Comparison of ENCODE assay signal across 8 cellular contexts in the genomic region with DNA sequence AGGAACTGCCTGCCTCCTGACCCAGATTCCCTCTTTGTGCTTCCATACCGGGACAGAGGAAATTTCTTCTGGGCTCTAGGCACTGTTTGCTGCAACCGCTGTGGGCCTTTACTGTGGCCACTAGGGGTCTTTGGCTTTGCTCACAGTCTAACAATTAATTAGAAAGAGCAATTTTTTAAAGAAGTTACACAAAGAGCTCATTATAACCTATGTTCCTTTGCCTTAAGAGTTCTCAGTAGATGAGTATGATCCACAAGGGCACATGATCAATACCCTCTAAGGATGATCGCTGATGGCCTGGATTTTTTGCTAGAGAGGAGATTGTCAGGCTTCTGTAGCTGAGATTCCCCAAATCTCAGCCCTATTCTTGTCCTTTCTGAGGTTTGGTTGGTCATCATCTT.
DNase-seq lines count a peak whose midpoint lies in the region; ATAC-seq, FAIRE-seq and TF ChIP-seq lines count a peak whose summit lies in the region.

No MANE protein-coding gene starts in this region.

- H3K27ac ChIP-seq in lower lobe of right lung (no peak overlapping the region), sigmoid colon (no peak overlapping the region)

- in situ Hi-C loops in astrocyte of the spinal cord (cut with HindIII; ENCODE audit: low sequenced_read_pairs) = no loop called here

- DNase-seq in COLO668 (lab: John Stamatoyannopoulos, UW; ENCODE audit: unreplicated experiment) (peak; percentile 0), astrocyte of the spinal cord (ENCODE audit: low read depth, low spot score) (no peak), lower lobe of right lung (no peak), sigmoid colon (no peak), HTR-8/SVneo (ENCODE audit: insufficient read length, low spot score) (no peak), cardiac septum (ENCODE audit: low spot score) (no peak)

- intact Hi-C loops in lower lobe of right lung (cut with DNase I) = no loop called here
- intact Hi-C loops in sigmoid colon (cut with DNase I) = no loop called here
- intact Hi-C loops in cardiac septum (cut with DNase I) = no loop called here

- no peaks in the 10 kb centered on the region for H3K27me3 ChIP-seq in lower lobe of right lung (ENCODE audit: low read depth)
- no peaks in the 10 kb centered on the region for H3K27me3 ChIP-seq in sigmoid colon

- peak; percentile 50 for ATAC-seq in HG02938 (IDR thresholded peaks at IDR 0.05; ENCODE audit: unreplicated experiment)
- no peak for ATAC-seq in lower lobe of right lung
- no peak for ATAC-seq in HG03135 (IDR thresholded peaks at IDR 0.05; ENCODE audit: unreplicated experiment)

- H3K36me3 ChIP-seq in lower lobe of right lung = no peaks in the 10 kb centered on the region
- no peaks in the 10 kb centered on the region for H3K36me3 ChIP-seq in sigmoid colon

- H3K4me3 ChIP-seq in astrocyte of the spinal cord (ENCODE audit: low read depth, low read length) = no peak overlapping the region
- H3K4me3 ChIP-seq in lower lobe of right lung = no peak overlapping the region
- H3K4me3 ChIP-seq in sigmoid colon = no peak overlapping the region

- H3K4me1 ChIP-seq in lower lobe of right lung = no peaks in the 10 kb centered on the region
- H3K4me1 ChIP-seq in sigmoid colon = no peaks in the 10 kb centered on the region

- WGBS in sigmoid colon, 2 donors = 53 to 66% methylated on average over 3 of the region's 3 CpGs

- no peak for FAIRE-seq in HTR-8/SVneo (lab: Jason Lieb, UNC)

- no peak for TF ChIP-seq EP300 in sigmoid colon (IDR thresholded peaks at IDR 0.05)

- no peaks in the 10 kb centered on the region for H3K9me3 ChIP-seq in lower lobe of right lung
- H3K9me3 ChIP-seq in sigmoid colon = no peaks in the 10 kb centered on the region

- TF ChIP-seq POLR2A in sigmoid colon (IDR thresholded peaks at IDR 0.05) = no peak

- TF ChIP-seq CTCF in astrocyte of the spinal cord (IDR thresholded peaks at IDR 0.05; ENCODE audit: low read depth, low read length) = peak; percentile 84
- TF ChIP-seq CTCF in lower lobe of right lung (IDR thresholded peaks at IDR 0.05) = peak; percentile 45
- peak in 1 of 4 experiments; percentile 13 for TF ChIP-seq CTCF in sigmoid colon (IDR thresholded peaks at IDR 0.05)
